Comparison of ENCODE assay signal across 15 cellular contexts in genomic region chr2:106956416-106956815, GRCh38.
DNase-seq lines count a peak whose midpoint lies in the region; TF ChIP-seq lines count a peak whose summit lies in the region.
"Had no signal": no experiment of that assay in that cellular context is flagged by ENCODE, and none has a peak within 500 bp of the region (broad histone marks: within the 10 kb centered on the region; RNA-seq: fewer than 3 reads in every experiment).

No MANE protein-coding gene starts in this region.

- in situ Hi-C loops in transverse colon (cut with MboI; ENCODE audit: low pct_ligation_motif_present in 1 of 4, low pct_unique_long_range_greater_than_20kb in 1 of 4, low sequenced_read_pairs in 3 of 4), result no loop called here

- H3K9me3 Mint-ChIP-seq in brain, result peaks cover 0 to 11% (median 7%) of the 10 kb centered on the region in 5 experiments
- H3K9me3 Mint-ChIP-seq in MCF 10A (ENCODE audit: unreplicated experiment), result no peaks in the 10 kb centered on the region
- H3K9me3 Mint-ChIP-seq: activated T-helper 2 cell treated with anti-CD3 and anti-CD28 coated beads, Interferon-gamma antibody, Interleukin-2, Interleukin-4, amounts not matched to agents 10 μg/mL and 5 μg/mL and 100 μg/mL, durations not matched to agents 14 hours and 24 hours and 36 hours; T-helper 2 cell treated with Interferon-gamma antibody and Interleukin-4, amounts not matched to agents 5 μg/mL and 100 μg/mL, for 36 hours had no signal

- CTCF ChIA-PET in MCF 10A (lab: Yijun Ruan, JAX), result no interaction called here

- TF ChIP-seq EP300 in transverse colon (IDR thresholded peaks at IDR 0.05; ENCODE audit: low read depth), result no peak

- intact Hi-C loops in transverse colon (cut with DNase I; ENCODE audit: low total_unique reads), result no loop called here
- intact Hi-C loops in MCF 10A (cut with micrococcal nuclease), result no loop called here

- H3K27me3 Mint-ChIP-seq in brain (no peaks in the 10 kb centered on the region), MCF 10A (ENCODE audit: insufficient read depth, unreplicated experiment) (no peaks in the 10 kb centered on the region)

- H3K36me3 Mint-ChIP-seq in brain (peaks cover 4% of the 10 kb centered on the region), MCF 10A (ENCODE audit: insufficient read depth, unreplicated experiment) (no peaks in the 10 kb centered on the region)

- TF ChIP-seq CTCF in brain (conservative IDR thresholded peaks at IDR 0.05), result no peak
- TF ChIP-seq CTCF in transverse colon (IDR thresholded peaks at IDR 0.05), result no peak
- no peak for TF ChIP-seq CTCF in MCF 10A (IDR thresholded peaks at IDR 0.05; ENCODE audit: unreplicated experiment)

- POLR2A ChIA-PET in MCF 10A (lab: Yijun Ruan, JAX), result interaction anchor here (0.9 kb wide), 1 partner anchor 14 kb away, joined by 3 read pairs; no protein-coding TSS in a partner anchor

- WGBS in mesodermal cell (ENCODE audit: insufficient coverage in 2 of 2), 2 experiments, result 90 to 96% methylated on average over 2 to 4 of the region's 7 CpGs
- 69 to 86% methylated on average over 2 to 7 of the region's 7 CpGs for WGBS in transverse colon (ENCODE audit: low coverage in 1 of 2), 2 donors

- H3K4me3 ChIP-seq in mesodermal cell (ENCODE audit: extremely low read depth, insufficient read depth, low read length, poor library complexity, severe bottlenecking) (no peak overlapping the region), transverse colon (no peak overlapping the region)
- H3K4me3 ChIP-seq: MG63, mucosa of descending colon, pancreas had no signal

- H3K27ac ChIP-seq in mesodermal cell (ENCODE audit: low read depth, low read length, severe bottlenecking) (peak overlapping the region; percentile 84), transverse colon (no peak overlapping the region)
- H3K27ac ChIP-seq: pancreas had no signal

- H3K4me1 ChIP-seq in mesodermal cell (ENCODE audit: control insufficient read depth, insufficient read depth, low read length, poor library complexity, severe bottlenecking), result no peaks in the 10 kb centered on the region
- H3K4me1 ChIP-seq in transverse colon, result no peaks in the 10 kb centered on the region
- H3K4me1 ChIP-seq: pancreas had no signal

- H3K36me3 ChIP-seq in mesodermal cell (ENCODE audit: control insufficient read depth, insufficient read depth, low read length) (no peaks in the 10 kb centered on the region), transverse colon (no peaks in the 10 kb centered on the region)
- H3K36me3 ChIP-seq: MG63, pancreas had no signal

- H3K4me3 Mint-ChIP-seq in brain, result peak overlapping the region in 2 of 5 experiments; percentile 1 to 8
- no peak overlapping the region for H3K4me3 Mint-ChIP-seq in MCF 10A (ENCODE audit: unreplicated experiment)
- H3K4me3 Mint-ChIP-seq: T-helper 2 cell treated with Interferon-gamma antibody and Interleukin-4, amounts not matched to agents 5 μg/mL and 100 μg/mL, for 36 hours had no signal

- H3K27me3 ChIP-seq in transverse colon, result no peaks in the 10 kb centered on the region
- H3K27me3 ChIP-seq: MG63 had no signal

- H3K4me1 Mint-ChIP-seq in brain (peaks cover 64% of the 10 kb centered on the region), MCF 10A (ENCODE audit: insufficient read depth, unreplicated experiment) (no peaks in the 10 kb centered on the region)

- DNase-seq in COR-L47 (lab: John Stamatoyannopoulos, UW), result peak; percentile 70
- peak; percentile 0 for DNase-seq in NCI-H524 treated with DMSO at 0.1 percent for 48 hours (lab: John Stamatoyannopoulos, UW)
- DNase-seq in transverse colon, result no peak
- no peak for DNase-seq in NOMO-1 treated with DMSO at 0.1 percent for 48 hours (lab: John Stamatoyannopoulos, UW; ENCODE audit: unreplicated experiment)
- no peak for DNase-seq in AG20443 (ENCODE audit: low spot score)
- DNase-seq in MCF 10A (ENCODE audit: unreplicated experiment), result no peak
- DNase-seq: activated CD4-positive, CD25-positive, alpha-beta regulatory T cell; left cardiac atrium; mucosa of descending colon; pancreas had no signal

- BruUV-seq in MCF 10A (replicated peaks; lab: Mats Ljungman, UMichigan), result no TSS peak

- H3K9me3 ChIP-seq in mesodermal cell (ENCODE audit: control insufficient read depth, low read length), result no peaks in the 10 kb centered on the region
- no peaks in the 10 kb centered on the region for H3K9me3 ChIP-seq in transverse colon
- H3K9me3 ChIP-seq: MG63, mucosa of descending colon, pancreas had no signal

- peak overlapping the region in 4 of 5 experiments; percentile 83 to 97 (median 90) for H3K27ac Mint-ChIP-seq in brain
- no peak overlapping the region for H3K27ac Mint-ChIP-seq in MCF 10A (ENCODE audit: low read depth, unreplicated experiment)
- H3K27ac Mint-ChIP-seq: activated T-helper 2 cell treated with anti-CD3 and anti-CD28 coated beads, Interferon-gamma antibody, Interleukin-2, Interleukin-4, amounts not matched to agents 10 μg/mL and 5 μg/mL and 100 μg/mL, durations not matched to agents 14 hours and 24 hours and 36 hours; T-helper 2 cell treated with Interferon-gamma antibody and Interleukin-4, amounts not matched to agents 5 μg/mL and 100 μg/mL, for 36 hours had no signal

- no peak for TF ChIP-seq POLR2A in transverse colon (IDR thresholded peaks at IDR 0.05)

Comparison
In these comparisons a context has a peak if more than half of its experiments do, and no peak if none do; other contexts are left out.
1. DNase-seq: peak in COR-L47 (single experiment) and NCI-H524 treated with DMSO at 0.1 percent for 48 hours (single experiment); none in transverse colon (single experiment), NOMO-1 treated with DMSO at 0.1 percent for 48 hours (single experiment), AG20443 (single experiment) and MCF 10A (single experiment).